Comparison of ENCODE assay signal across 31 cellular contexts in genomic region chr1:22694172-22694571, GRCh38. TPM values are rescaled to one million over a fixed set of nuclear protein-coding genes. Genes with fewer than 3 reads are reported as not detected.
"Had no signal": no experiment of that assay in that cellular context is flagged by ENCODE, and none has a peak within 500 bp of the region (broad histone marks: within the 10 kb centered on the region; RNA-seq: fewer than 3 reads in every experiment).

No MANE protein-coding gene starts in this region.

- H3K4me1 ChIP-seq: colonic mucosa, esophagus squamous epithelium, gastrocnemius medialis, heart right ventricle, left lung, lower lobe of right lung had no signal

- H3K27ac Mint-ChIP-seq: dendritic cell treated with granulocyte-macrophage colony-stimulating factor and Interleukin-4, amounts not matched to agents 40 ng/mL and 50 ng/mL, for 4 days; effector memory CD8-positive, alpha-beta T cell; endodermal cell; mesothelial cell of epicardium had no signal

- H3K4me1 Mint-ChIP-seq: endodermal cell had no signal

- H3K27me3 ChIP-seq: colonic mucosa had no signal

- H3K4me3 ChIP-seq: colonic mucosa, esophagus squamous epithelium, gastrocnemius medialis, heart right ventricle, left lung, lower lobe of right lung, mucosa of descending colon had no signal

- H3K36me3 Mint-ChIP-seq: mesothelial cell of epicardium had no signal

- FAIRE-seq: endometrium, islet of Langerhans, keratinocyte had no signal

- DNase-seq: colonic mucosa; cortex of kidney; effector CD8-positive, alpha-beta T cell; effector memory CD8-positive, alpha-beta T cell; endodermal cell; erythroblast; esophagus squamous epithelium; foreskin fibroblast; foreskin melanocyte; gastrocnemius medialis; glutamatergic neuron; head of caudate nucleus; heart right ventricle; hippocampal formation; left cardiac atrium; left lung; left ventricle myocardium superior; lower lobe of right lung; mesenchymal stem cell had no signal

- H3K9me3 Mint-ChIP-seq: dendritic cell treated with granulocyte-macrophage colony-stimulating factor and Interleukin-4, amounts not matched to agents 40 ng/mL and 50 ng/mL, for 4 days; effector memory CD8-positive, alpha-beta T cell; endodermal cell; mesothelial cell of epicardium had no signal

- H3K27ac ChIP-seq: colonic mucosa, epithelial cell of prostate, esophagus squamous epithelium, gastrocnemius medialis, heart right ventricle, left lung, lower lobe of right lung had no signal

- H3K4me3 Mint-ChIP-seq: dendritic cell treated with granulocyte-macrophage colony-stimulating factor and Interleukin-4, amounts not matched to agents 40 ng/mL and 50 ng/mL, for 4 days; effector memory CD8-positive, alpha-beta T cell; endodermal cell; mesothelial cell of epicardium had no signal

- ATAC-seq: effector memory CD8-positive, alpha-beta T cell; esophagus mucosa; gastrocnemius medialis; heart right ventricle; left cardiac atrium; left lung; left ventricle myocardium superior; mucosa of descending colon had no signal

- H3K9me3 ChIP-seq: colonic mucosa, esophagus squamous epithelium, gastrocnemius medialis, heart right ventricle, left lung, lower lobe of right lung, mucosa of descending colon had no signal

- H3K36me3 ChIP-seq: colonic mucosa, esophagus squamous epithelium, gastrocnemius medialis, heart right ventricle, left lung, lower lobe of right lung had no signal

RNA-seq across cellular contexts. Expression of gene C1QB, which starts 41.1 kb away (rescaled TPM):
- total RNA-seq: chondrocyte, dermis microvascular lymphatic vessel endothelial cell, endodermal cell, glomerular endothelial cell, lung microvascular endothelial cell, mesothelial cell of epicardium had no signal
- polyA plus RNA-seq: keratinocyte had no signal

RNA-seq across cellular contexts. Expression of gene C1QC, which starts 50.7 kb away (rescaled TPM):
- total RNA-seq: chondrocyte, dermis microvascular lymphatic vessel endothelial cell, endodermal cell, glomerular endothelial cell, lung microvascular endothelial cell, mesothelial cell of epicardium had no signal
- polyA plus RNA-seq: keratinocyte had no signal

RNA-seq across cellular contexts. Expression of gene C1QA, which starts 57.7 kb away (rescaled TPM):
- total RNA-seq: chondrocyte, dermis microvascular lymphatic vessel endothelial cell, endodermal cell, glomerular endothelial cell, lung microvascular endothelial cell, mesothelial cell of epicardium had no signal
- polyA plus RNA-seq: keratinocyte had no signal
